1 cellular context compared by ENCODE assay signal in genomic region chr6:161164182-161164625, GRCh38.
TF ChIP-seq lines count a peak whose summit lies in the region.

No MANE protein-coding gene starts in this region.

TF ChIP-seq in H1, 55 proteins besides CTCF, POLR2A, EP300 and RAD21:
- TF ChIP-seq ATF3 (IDR thresholded peaks at IDR 0.05; ENCODE audit: insufficient read depth, low read depth, low read length): no peak
- TF ChIP-seq YY1 (IDR thresholded peaks at IDR 0.05; ENCODE audit: low read depth, low read length): no peak
- TF ChIP-seq RBBP5 (IDR thresholded peaks at IDR 0.05; ENCODE audit: borderline replicate concordance, low read depth, low read length): no peak
